ENCODE assay signal across 13 cellular contexts in genomic region chr22:19868773-19869471, GRCh38. TPM values are rescaled to one million over a fixed set of nuclear protein-coding genes. Genes with fewer than 3 reads are reported as not detected.
DNase-seq lines count a peak whose midpoint lies in the region; ATAC-seq and TF ChIP-seq lines count a peak whose summit lies in the region.
"Had no signal": no experiment of that assay in that cellular context is flagged by ENCODE, and none has a peak within 500 bp of the region (broad histone marks: within the 10 kb centered on the region; RNA-seq: fewer than 3 reads in every experiment).

No MANE protein-coding gene starts in this region.

- H3K27me3 Mint-ChIP-seq in MCF 10A (ENCODE audit: insufficient read depth, unreplicated experiment) = no peaks in the 10 kb centered on the region
- H3K27me3 Mint-ChIP-seq: activated CD4-positive, alpha-beta memory T cell treated with anti-CD3 and anti-CD28 coated beads, Interleukin-2, amount 10 ng/mL, durations not matched to agents 7 days and 5 days had no signal

- no peaks in the 10 kb centered on the region for H3K9me3 Mint-ChIP-seq in MCF 10A (ENCODE audit: unreplicated experiment)
- H3K9me3 Mint-ChIP-seq: activated CD4-positive, alpha-beta memory T cell treated with anti-CD3 and anti-CD28 coated beads, Interleukin-2, amount 10 ng/mL, durations not matched to agents 7 days and 5 days had no signal

- TF ChIP-seq CTCF in heart right ventricle (IDR thresholded peaks at IDR 0.05) = no peak
- no peak for TF ChIP-seq CTCF in MCF 10A (IDR thresholded peaks at IDR 0.05; ENCODE audit: unreplicated experiment)
- no peak for TF ChIP-seq CTCF in tibial nerve (IDR thresholded peaks at IDR 0.05)

- 78 to 81% methylated on average over 23 of the region's 23 CpGs for WGBS in heart right ventricle, 2 donors
- 41 to 51% methylated on average over 17 to 20 of the region's 23 CpGs for WGBS in tibial nerve, 2 donors

- H3K27ac Mint-ChIP-seq in MCF 10A (ENCODE audit: low read depth, unreplicated experiment) = peak overlapping the region; percentile 78
- H3K27ac Mint-ChIP-seq: activated CD4-positive, alpha-beta memory T cell treated with anti-CD3 and anti-CD28 coated beads, Interleukin-2, amount 10 ng/mL, durations not matched to agents 7 days and 5 days had no signal

- peaks cover 12% of the 10 kb centered on the region for H3K4me1 Mint-ChIP-seq in MCF 10A (ENCODE audit: insufficient read depth, unreplicated experiment)

- H3K4me1 ChIP-seq in heart right ventricle = peaks cover 0 to 4% (median 0%) of the 10 kb centered on the region in 9 donors
- peaks cover 0 to 58% (median 15%) of the 10 kb centered on the region in 4 donors for H3K4me1 ChIP-seq in tibial nerve

- intact Hi-C loops in Right ventricle myocardium inferior (cut with DNase I) (no loop called here), heart right ventricle (cut with DNase I) (loop anchor here in 1 of 10 donors (5.0 kb wide), 1 partner anchor 38 kb away; no protein-coding TSS in a partner anchor), MCF 10A (cut with micrococcal nuclease) (no loop called here)

- no peak overlapping the region for H3K4me3 Mint-ChIP-seq in MCF 10A (ENCODE audit: unreplicated experiment)
- H3K4me3 Mint-ChIP-seq: activated CD4-positive, alpha-beta memory T cell treated with anti-CD3 and anti-CD28 coated beads, Interleukin-2, amount 10 ng/mL, durations not matched to agents 7 days and 5 days had no signal

- H3K9me3 ChIP-seq in heart right ventricle (no peaks in the 10 kb centered on the region), tibial nerve (no peaks in the 10 kb centered on the region)

- H3K27ac ChIP-seq in heart right ventricle (no peak overlapping the region), tibial nerve (peak overlapping the region; percentile 55 to 80 (median 76))
- H3K27ac ChIP-seq: SK-N-MC had no signal

- DNase-seq in Right ventricle myocardium inferior (ENCODE audit: missing footprints) (peak; percentile 63), heart right ventricle (no peak), MCF 10A (ENCODE audit: unreplicated experiment) (no peak), mesenteric fat pad (ENCODE audit: low spot score) (peak; percentile 85), tibial nerve (ENCODE audit: low spot score in 2 of 2) (peak; percentile 47 to 51), iPS-NIHi7 (ENCODE audit: extremely low spot score) (no peak), NCI-H446 (lab: John Stamatoyannopoulos, UW) (no peak)
- DNase-seq: activated CD4-positive, alpha-beta memory T cell treated with anti-CD3 and anti-CD28 coated beads, Interleukin-2, amount 10 ng/mL, durations not matched to agents 7 days and 5 days; AML-193; erythroblast; GDM1 had no signal

- ATAC-seq in Right ventricle myocardium inferior (no peak), heart right ventricle (no peak), HG02870 (IDR thresholded peaks at IDR 0.05; ENCODE audit: unreplicated experiment) (no peak)

- CTCF ChIA-PET in MCF 10A (lab: Yijun Ruan, JAX) = interaction anchor here (0.6 to 0.7 kb wide), 2 partner anchors 23 to 191 kb away, joined by 3 read pairs; no protein-coding TSS in a partner anchor

- no peak overlapping the region for H3K4me3 ChIP-seq in heart right ventricle
- no peak overlapping the region for H3K4me3 ChIP-seq in tibial nerve
- H3K4me3 ChIP-seq: SK-N-MC had no signal

- peaks cover under 1% of the 10 kb centered on the region for H3K36me3 Mint-ChIP-seq in MCF 10A (ENCODE audit: insufficient read depth, unreplicated experiment)

- peak in 1 of 2 donors; percentile 38 for TF ChIP-seq EP300 in tibial nerve (IDR thresholded peaks at IDR 0.05)

- no TSS peak for BruUV-seq in MCF 10A (replicated peaks; lab: Mats Ljungman, UMichigan)

- no peak for TF ChIP-seq POLR2A in tibial nerve (IDR thresholded peaks at IDR 0.05)

- H3K27me3 ChIP-seq in heart right ventricle (no peaks in the 10 kb centered on the region), tibial nerve (no peaks in the 10 kb centered on the region)

- POLR2A ChIA-PET in MCF 10A (lab: Yijun Ruan, JAX) = interaction anchor here (0.7 to 3.1 kb wide), 4 partner anchors 8 to 189 kb away, joined by 3 to 16 read pairs (median 3); partner anchors contain the start of genes GNB1L and RTL10

- H3K36me3 ChIP-seq in heart right ventricle = no peaks in the 10 kb centered on the region
- no peaks in the 10 kb centered on the region for H3K36me3 ChIP-seq in tibial nerve

RNA-seq across cellular contexts. Expression of gene GNB1L, which starts 14.2 kb away (rescaled TPM):
- total RNA-seq in Right ventricle myocardium inferior (1.9 TPM), heart right ventricle (1 to 10 TPM in 8 of 10 donors, under 1 TPM in 2; 0.76 to 3.6 (median 1.8) TPM), MCF 10A (2022) (4.3 and 7.1 TPM in 2 replicates), mesenteric fat pad (4.2 TPM), tibial nerve (1 to 10 TPM; 2.9 to 8.1 (median 6.3) TPM)
- polyA plus RNA-seq in heart right ventricle = 1 to 10 TPM; 2.0 to 9.3 TPM

RNA-seq across cellular contexts. Expression of gene RTL10, which starts 14.2 kb away (rescaled TPM):
- 8.5 TPM for total RNA-seq in Right ventricle myocardium inferior
- total RNA-seq in heart right ventricle = 10 to 100 TPM in 2 of 10 donors, 1 to 10 TPM in 8; 5.3 to 12.0 (median 7.2) TPM
- polyA plus RNA-seq in heart right ventricle = 1 to 10 TPM; 4.0 to 6.5 TPM
- total RNA-seq in MCF 10A (2022) = 16.8 and 20.6 TPM in 2 replicates
- 8.4 TPM for total RNA-seq in mesenteric fat pad
- 10 to 100 TPM; 10.2 to 13.3 (median 11.4) TPM for total RNA-seq in tibial nerve

Comparison
In these comparisons a context has a peak if more than half of its experiments do, and no peak if none do; other contexts are left out.
1. DNase-seq: peak in Right ventricle myocardium inferior (single experiment), mesenteric fat pad (single experiment) and tibial nerve (2 of 2); none in heart right ventricle (0 of 2), MCF 10A (single experiment), iPS-NIHi7 (single experiment) and NCI-H446 (0 of 2).
2. H3K27ac ChIP-seq: peak in tibial nerve (4 of 4); none in heart right ventricle (0 of 10).